Comparison of ENCODE assay signal across 26 cellular contexts in the genomic region with DNA sequence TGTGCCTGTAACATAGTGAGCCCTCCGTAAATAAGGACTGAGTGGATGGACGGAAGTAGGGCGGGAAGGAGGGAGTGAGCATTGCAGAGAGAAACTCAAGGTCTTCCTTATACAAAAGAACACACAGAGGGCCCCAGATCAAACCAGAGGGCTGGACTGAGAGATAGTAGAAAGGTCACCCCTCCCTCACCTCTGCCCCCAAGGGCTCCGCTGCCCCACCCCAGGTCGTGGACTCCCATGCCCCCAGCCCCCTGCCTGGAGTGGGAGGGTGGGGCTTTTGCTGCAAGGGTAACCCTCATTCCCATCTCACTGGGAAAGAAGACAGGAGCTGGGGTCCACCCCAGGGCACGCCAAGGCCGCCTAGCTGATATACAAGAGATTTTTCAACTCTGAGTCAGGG.
"Had no signal": no experiment of that assay in that cellular context is flagged by ENCODE, and none has a peak within 500 bp of the region (broad histone marks: within the 10 kb centered on the region; RNA-seq: fewer than 3 reads in every experiment).

No MANE protein-coding gene starts in this region.

- H3K36me3 ChIP-seq: colonic mucosa, gastroesophageal sphincter, heart right ventricle, left ventricle myocardium inferior, lower lobe of right lung, stomach, thyroid gland, vagina had no signal

- H3K4me3 Mint-ChIP-seq: dendritic cell treated with granulocyte-macrophage colony-stimulating factor and Interleukin-4, amounts not matched to agents 40 ng/mL and 50 ng/mL, for 4 days; endodermal cell; naive thymus-derived CD8-positive, alpha-beta T cell; stimulated activated effector memory CD8-positive, alpha-beta T cell treated with anti-CD3 and anti-CD28 coated beads, Interleukin-12 subunit alpha, Interleukin-12 subunit beta, amount 100 ng/mL, for 72 hours had no signal

- DNase-seq: colonic mucosa; effector CD8-positive, alpha-beta T cell; endodermal cell; foreskin fibroblast; glutamatergic neuron; heart right ventricle; hippocampal formation; kidney glomerular epithelial cell; left colon; left ventricle myocardium inferior; lower lobe of right lung; naive thymus-derived CD8-positive, alpha-beta T cell; stimulated activated CD4-positive, alpha-beta T cell treated with anti-CD3 and anti-CD28 coated beads, Interleukin-2, amount 100 ng/mL, for 24 hours; stimulated activated CD4-positive, alpha-beta T cell treated with anti-CD3 and anti-CD28 coated beads, Interleukin-4, amount 100 ng/mL, for 24 hours; stimulated activated naive CD4-positive, alpha-beta T cell treated with Interleukin-2 at 50 U/mL for 16 hours; stomach; thyroid gland; trophoblast cell had no signal

- H3K4me1 Mint-ChIP-seq: naive thymus-derived CD8-positive, alpha-beta T cell; stimulated activated effector memory CD8-positive, alpha-beta T cell treated with anti-CD3 and anti-CD28 coated beads, Interleukin-12 subunit alpha, Interleukin-12 subunit beta, amount 100 ng/mL, for 72 hours had no signal

- FAIRE-seq: islet of Langerhans had no signal

- H3K9me3 ChIP-seq: colonic mucosa, gastroesophageal sphincter, heart right ventricle, left ventricle myocardium inferior, lower lobe of right lung, stomach, thyroid gland, vagina had no signal

- H3K9me3 Mint-ChIP-seq: dendritic cell treated with granulocyte-macrophage colony-stimulating factor and Interleukin-4, amounts not matched to agents 40 ng/mL and 50 ng/mL, for 4 days; endodermal cell; naive thymus-derived CD8-positive, alpha-beta T cell; stimulated activated effector memory CD8-positive, alpha-beta T cell treated with anti-CD3 and anti-CD28 coated beads, Interleukin-12 subunit alpha, Interleukin-12 subunit beta, amount 100 ng/mL, for 72 hours had no signal

- H3K36me3 Mint-ChIP-seq: naive thymus-derived CD8-positive, alpha-beta T cell; stimulated activated effector memory CD8-positive, alpha-beta T cell treated with anti-CD3 and anti-CD28 coated beads, Interleukin-12 subunit alpha, Interleukin-12 subunit beta, amount 100 ng/mL, for 72 hours had no signal

- H3K27me3 Mint-ChIP-seq: dendritic cell treated with granulocyte-macrophage colony-stimulating factor and Interleukin-4, amounts not matched to agents 40 ng/mL and 50 ng/mL, for 4 days had no signal

- H3K27ac ChIP-seq: colonic mucosa, epithelial cell of prostate, gastroesophageal sphincter, heart right ventricle, left ventricle myocardium inferior, lower lobe of right lung, stomach, thyroid gland, vagina had no signal

- H3K27me3 ChIP-seq: colonic mucosa, gastroesophageal sphincter, heart right ventricle, stomach, vagina had no signal

- H3K27ac Mint-ChIP-seq: dendritic cell treated with granulocyte-macrophage colony-stimulating factor and Interleukin-4, amounts not matched to agents 40 ng/mL and 50 ng/mL, for 4 days; endodermal cell; naive thymus-derived CD8-positive, alpha-beta T cell; stimulated activated effector memory CD8-positive, alpha-beta T cell treated with anti-CD3 and anti-CD28 coated beads, Interleukin-12 subunit alpha, Interleukin-12 subunit beta, amount 100 ng/mL, for 72 hours had no signal

- ATAC-seq: esophagus mucosa; gastroesophageal sphincter; heart right ventricle; left colon; lower lobe of right lung; naive thymus-derived CD8-positive, alpha-beta T cell; sciatic nerve; stimulated activated effector memory CD8-positive, alpha-beta T cell treated with anti-CD3 and anti-CD28 coated beads, Interleukin-12 subunit alpha, Interleukin-12 subunit beta, amount 100 ng/mL, for 72 hours had no signal

- H3K4me1 ChIP-seq: colonic mucosa, lower lobe of right lung, thyroid gland, vagina had no signal

- H3K4me3 ChIP-seq: colonic mucosa, gastroesophageal sphincter, heart right ventricle, left ventricle myocardium inferior, lower lobe of right lung, stomach, thyroid gland, vagina had no signal
